ENCODE assay signal across 19 cellular contexts in the genomic region with DNA sequence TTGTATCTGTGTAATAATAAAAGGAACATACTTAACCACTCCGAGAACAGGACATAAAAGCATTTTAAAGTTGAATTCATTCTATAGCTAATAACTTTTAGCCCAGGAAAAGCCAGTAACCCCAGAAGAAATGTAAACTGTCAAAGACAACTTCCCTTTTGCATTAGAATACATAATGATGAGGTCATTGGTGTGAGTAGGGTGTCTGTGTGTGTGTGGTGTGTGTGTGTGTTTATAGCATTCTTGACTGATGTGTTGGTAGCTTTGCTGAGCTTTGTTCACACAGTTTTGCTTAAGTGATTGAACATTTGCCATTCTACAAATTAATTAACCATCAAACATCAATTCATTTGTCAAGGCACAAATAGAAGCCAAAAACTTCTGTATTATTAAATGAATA.
"Had no signal": no experiment of that assay in that cellular context is flagged by ENCODE, and none has a peak within 500 bp of the region (broad histone marks: within the 10 kb centered on the region; RNA-seq: fewer than 3 reads in every experiment).

No MANE protein-coding gene starts in this region.

- DNase-seq: effector CD4-positive, alpha-beta T cell; endodermal cell; head of caudate nucleus; kidney; left cardiac atrium; left ventricle myocardium inferior; lower lobe of right lung; midbrain; occipital lobe; pancreas; right cardiac atrium; small intestine; stimulated activated CD4-positive, alpha-beta T cell treated with anti-CD3 and anti-CD28 coated beads, Interleukin-2, amount 100 ng/mL, for 48 hours; stimulated activated naive CD4-positive, alpha-beta T cell treated with Interleukin-2 at 50 U/mL for 16 hours had no signal

- H3K27me3 ChIP-seq: hepatocyte, pancreas had no signal

- ATAC-seq: esophagus mucosa; left cardiac atrium; lower lobe of right lung; natural killer cell treated with Interleukin-12 subunit alpha and Interleukin-12 subunit beta and Interleukin-15 and Interleukin-18, amount 100 ng/mL, for 72 hours; pancreas; right cardiac atrium had no signal

- H3K36me3 ChIP-seq: left ventricle myocardium inferior, lower lobe of right lung, pancreas had no signal

- H2AFZ ChIP-seq: hepatocyte had no signal

- H3K4me1 ChIP-seq: left ventricle myocardium inferior, lower lobe of right lung, pancreas had no signal

- FAIRE-seq: kidney, pancreas, small intestine, urothelium cell line had no signal

- H3K27ac ChIP-seq: coronary artery, hepatocyte, left ventricle myocardium inferior, lower lobe of right lung, pancreas had no signal

- H3K4me3 ChIP-seq: coronary artery, hepatocyte, left ventricle myocardium inferior, lower lobe of right lung, pancreas had no signal

- H3K79me2 ChIP-seq: hepatocyte had no signal

- H3K4me2 ChIP-seq: hepatocyte had no signal

- H3K9me3 ChIP-seq: lower lobe of right lung, pancreas had no signal
